Comparison of ENCODE assay signal across 10 cellular contexts in the genomic region with DNA sequence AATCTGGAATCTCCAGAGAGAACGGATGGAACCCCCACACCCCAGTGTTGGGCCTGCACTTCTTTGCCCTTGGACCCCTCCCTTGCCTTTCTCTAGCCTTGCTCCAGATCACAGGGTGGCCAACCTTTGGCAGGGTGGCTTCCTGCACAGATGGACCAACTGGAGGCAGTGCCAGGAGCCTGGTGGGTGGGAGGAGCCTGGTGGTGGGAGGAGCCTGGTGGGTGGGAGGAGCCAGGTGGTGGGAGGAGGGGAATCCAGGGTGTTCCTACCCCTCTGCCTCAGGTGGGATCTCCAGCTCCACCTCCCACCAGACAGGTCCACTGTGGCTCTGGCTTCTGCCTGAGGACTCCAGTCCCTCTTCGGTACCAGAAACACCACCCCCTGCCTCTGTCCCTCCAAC. TPM values are rescaled to one million over a fixed set of nuclear protein-coding genes. Genes with fewer than 3 reads are reported as not detected.
DNase-seq lines count a peak whose midpoint lies in the region; ATAC-seq lines count a peak whose summit lies in the region.
"Had no signal": no experiment of that assay in that cellular context is flagged by ENCODE, and none has a peak within 500 bp of the region (broad histone marks: within the 10 kb centered on the region; RNA-seq: fewer than 3 reads in every experiment).

No MANE protein-coding gene starts in this region.

- H3K9ac ChIP-seq in BLaER1 (no peak overlapping the region), Karpas-422 (ENCODE audit: low read length) (no peak overlapping the region)

- H3K9me2 ChIP-seq in Karpas-422 (replicated peaks; ENCODE audit: insufficient read depth, low read length): no peaks in the 10 kb centered on the region

- H3K4me3 Mint-ChIP-seq in activated naive CD4-positive, alpha-beta T cell treated with anti-CD3 and anti-CD28 coated beads, Interleukin-2, amount 10 ng/mL, durations not matched to agents 7 days and 5 days: no peak overlapping the region
- H3K4me3 Mint-ChIP-seq: CD8-positive, alpha-beta memory T cell had no signal

- no peaks in the 10 kb centered on the region for H3K9me3 ChIP-seq in BLaER1
- no peaks in the 10 kb centered on the region for H3K9me3 ChIP-seq in Karpas-422 (ENCODE audit: low read length)
- H3K9me3 ChIP-seq: testis had no signal

- 0 out of 2 replicates have a peak overlapping the region, but pooled peaks have one; percentile 19 for H3K4me2 ChIP-seq in BLaER1
- H3K4me2 ChIP-seq in Karpas-422 (ENCODE audit: low read depth, low read length, poor library complexity, severe bottlenecking): no peak overlapping the region

- CTCF ChIA-PET in activated naive CD4-positive, alpha-beta T cell treated with anti-CD3 and anti-CD28 coated beads, Interleukin-2, amount 10 ng/mL, durations not matched to agents 7 days and 5 days (lab: Charles Lee): interaction anchor here (2.1 kb wide), 1 partner anchor 59 kb away, joined by 6 read pairs; no protein-coding TSS in a partner anchor

- no peak overlapping the region for H2AFZ ChIP-seq in Karpas-422 (ENCODE audit: low read length)

- H3K4me3 ChIP-seq in BLaER1 (no peak overlapping the region), Karpas-422 (ENCODE audit: low read length) (no peak overlapping the region)
- H3K4me3 ChIP-seq: testis had no signal

- DNase-seq in Karpas-422 (peak; percentile 62), myocyte (ENCODE audit: low read depth) (peak; percentile 61), T-helper 9 cell (no peak), HK-2 (ENCODE audit: unreplicated experiment) (no peak), COLO829 (ENCODE audit: low spot score) (no peak)
- DNase-seq in activated naive CD4-positive, alpha-beta T cell treated with anti-CD3 and anti-CD28 coated beads, Interleukin-2, amount 10 ng/mL, durations not matched to agents 7 days and 5 days: peak; percentile 47
- DNase-seq: testis had no signal

- no peaks in the 10 kb centered on the region for H3K79me2 ChIP-seq in Karpas-422 (ENCODE audit: low read length)

- H4K20me1 ChIP-seq in BLaER1 (no peaks in the 10 kb centered on the region), Karpas-422 (ENCODE audit: insufficient read depth, low read depth, low read length) (no peaks in the 10 kb centered on the region)

- no peaks in the 10 kb centered on the region for H3K27me3 ChIP-seq in BLaER1
- no peaks in the 10 kb centered on the region for H3K27me3 ChIP-seq in Karpas-422 (ENCODE audit: low read length)
- H3K27me3 ChIP-seq: testis had no signal

- H3K27ac ChIP-seq in BLaER1: no peak overlapping the region
- no peak overlapping the region for H3K27ac ChIP-seq in Karpas-422 (ENCODE audit: low read length)

- H3K27ac Mint-ChIP-seq in activated naive CD4-positive, alpha-beta T cell treated with anti-CD3 and anti-CD28 coated beads, Interleukin-2, amount 10 ng/mL, durations not matched to agents 7 days and 5 days: no peak overlapping the region

- no peak for ATAC-seq in HG03097 (IDR thresholded peaks at IDR 0.05; ENCODE audit: low FRiP score, unreplicated experiment)

- 0 out of 2 replicates have a peak, but pooled peaks cover 13% of the 10 kb centered on the region for H3K4me1 ChIP-seq in BLaER1
- no peaks in the 10 kb centered on the region for H3K4me1 ChIP-seq in Karpas-422 (ENCODE audit: low read length)

- no peaks in the 10 kb centered on the region for H3K9me3 Mint-ChIP-seq in activated naive CD4-positive, alpha-beta T cell treated with anti-CD3 and anti-CD28 coated beads, Interleukin-2, amount 10 ng/mL, durations not matched to agents 7 days and 5 days
- H3K9me3 Mint-ChIP-seq: CD8-positive, alpha-beta memory T cell had no signal

- H3K36me3 ChIP-seq in BLaER1 (no peaks in the 10 kb centered on the region), Karpas-422 (ENCODE audit: insufficient read depth, low read length) (no peaks in the 10 kb centered on the region)

- H3K27me3 Mint-ChIP-seq in activated naive CD4-positive, alpha-beta T cell treated with anti-CD3 and anti-CD28 coated beads, Interleukin-2, amount 10 ng/mL, durations not matched to agents 7 days and 5 days: peaks cover 14% of the 10 kb centered on the region
- H3K27me3 Mint-ChIP-seq: CD8-positive, alpha-beta memory T cell had no signal

- H3K36me3 Mint-ChIP-seq in activated naive CD4-positive, alpha-beta T cell treated with anti-CD3 and anti-CD28 coated beads, Interleukin-2, amount 10 ng/mL, durations not matched to agents 7 days and 5 days: peaks cover 4% of the 10 kb centered on the region

- peaks cover 18% of the 10 kb centered on the region for H3K4me1 Mint-ChIP-seq in activated naive CD4-positive, alpha-beta T cell treated with anti-CD3 and anti-CD28 coated beads, Interleukin-2, amount 10 ng/mL, durations not matched to agents 7 days and 5 days

RNA-seq across cellular contexts. Expression of gene ORAI1, which starts 15.0 kb away (rescaled TPM):
- total RNA-seq in Karpas-422 (2014; rRNA removed; shearing (Covaris generic); ENCODE audit: low replicate concordance): 17.6 and 20.3 TPM in 2 replicates
- 16.7 and 27.7 TPM in 2 replicates for total RNA-seq in myocyte
- polyA plus RNA-seq in myocyte (2012): 13.9 TPM

RNA-seq across cellular contexts. Expression of gene KDM2B, which starts 30.5 kb away (rescaled TPM):
- 39.1 and 102 TPM in 2 replicates for total RNA-seq in Karpas-422 (2014; rRNA removed; shearing (Covaris generic); ENCODE audit: low replicate concordance)
- 22.0 and 32.4 TPM in 2 replicates for total RNA-seq in myocyte
- 12.2 TPM for polyA plus RNA-seq in myocyte (2012)

RNA-seq across cellular contexts. Expression of gene MORN3, which starts 58.1 kb away (rescaled TPM):
- 0.25 and 1.6 TPM in 2 replicates for total RNA-seq in Karpas-422 (2014; rRNA removed; shearing (Covaris generic); ENCODE audit: low replicate concordance)
- not detected in 2 replicates for total RNA-seq in myocyte
- polyA plus RNA-seq in myocyte (2012): 0.44 TPM

Comparison
In these comparisons a context has a peak if more than half of its experiments do, and no peak if none do; other contexts are left out.
1. DNase-seq: peak in Karpas-422 (single experiment), activated naive CD4-positive, alpha-beta T cell treated with anti-CD3 and anti-CD28 coated beads, Interleukin-2, amount 10 ng/mL, durations not matched to agents 7 days and 5 days (single experiment) and myocyte (single experiment); none in T-helper 9 cell (single experiment), HK-2 (single experiment) and COLO829 (single experiment).